Comparison of ENCODE assay signal across 24 cellular contexts in genomic region chr3:110199588-110199943, GRCh38.
"Had no signal": no experiment of that assay in that cellular context is flagged by ENCODE, and none has a peak within 500 bp of the region (broad histone marks: within the 10 kb centered on the region; RNA-seq: fewer than 3 reads in every experiment).

No MANE protein-coding gene starts in this region.

- ATAC-seq: left cardiac atrium; left lobe of liver; stimulated activated naive CD8-positive, alpha-beta T cell treated with anti-CD3 and anti-CD28 coated beads, Interleukin-15, Interleukin-2, amounts not matched to agents 100 U/mL and 50 U/mL, for 24 hours had no signal

- H3K36me3 ChIP-seq: lower lobe of right lung, neutrophil, ovary, right atrium auricular region, right lobe of liver, suprapubic skin, thoracic aorta, tibial nerve, uterus had no signal

- H3K27ac ChIP-seq: lower lobe of right lung, neutrophil, ovary, right atrium auricular region, right lobe of liver, suprapubic skin, thoracic aorta, tibial nerve, uterus had no signal

- H3K4me1 ChIP-seq: lower lobe of right lung, right atrium auricular region, right lobe of liver, suprapubic skin, tibial nerve, uterus had no signal

- H3K27me3 ChIP-seq: neutrophil, right atrium auricular region, right lobe of liver, suprapubic skin, tibial nerve, uterus had no signal

- H3K4me3 ChIP-seq: lower lobe of right lung, ovary, right atrium auricular region, right lobe of liver, smooth muscle cell, suprapubic skin, thoracic aorta, tibial nerve, uterus had no signal

- FAIRE-seq: islet of Langerhans had no signal

- DNase-seq: hippocampal formation; kidney glomerular epithelial cell; left cardiac atrium; mammary epithelial cell; mesenchymal stem cell; naive thymus-derived CD8-positive, alpha-beta T cell; stimulated activated CD4-positive, alpha-beta T cell treated with anti-CD3 and anti-CD28 coated beads, Interleukin-12 subunit alpha, Interleukin-12 subunit beta, amount 100 ng/mL, for 4 hours; stimulated activated CD4-positive, alpha-beta T cell treated with anti-CD3 and anti-CD28 coated beads, Interleukin-15, amount 100 ng/mL, for 24 hours; stimulated activated CD4-positive, alpha-beta T cell treated with anti-CD3 and anti-CD28 coated beads, Interleukin-2, amount 100 ng/mL, for 24 hours; stimulated activated CD4-positive, alpha-beta T cell treated with anti-CD3 and anti-CD28 coated beads, Interleukin-4, amount 100 ng/mL, for 24 hours; stimulated activated naive B cell treated with anti-CD40 and anti-IgM and Interleukin-4, amounts not matched to agents 10 μg/mL and 1 μg/mL and 100 μg/mL, for 72 hours; stimulated activated naive CD8-positive, alpha-beta T cell treated with anti-CD3 and anti-CD28 coated beads, Interleukin-15, Interleukin-2, amounts not matched to agents 100 U/mL and 50 U/mL, for 24 hours; uterus had no signal

- H3K9me3 ChIP-seq: lower lobe of right lung, neutrophil, ovary, right lobe of liver, thoracic aorta, uterus had no signal
